24 cellular contexts compared by ENCODE assay signal in the genomic region with DNA sequence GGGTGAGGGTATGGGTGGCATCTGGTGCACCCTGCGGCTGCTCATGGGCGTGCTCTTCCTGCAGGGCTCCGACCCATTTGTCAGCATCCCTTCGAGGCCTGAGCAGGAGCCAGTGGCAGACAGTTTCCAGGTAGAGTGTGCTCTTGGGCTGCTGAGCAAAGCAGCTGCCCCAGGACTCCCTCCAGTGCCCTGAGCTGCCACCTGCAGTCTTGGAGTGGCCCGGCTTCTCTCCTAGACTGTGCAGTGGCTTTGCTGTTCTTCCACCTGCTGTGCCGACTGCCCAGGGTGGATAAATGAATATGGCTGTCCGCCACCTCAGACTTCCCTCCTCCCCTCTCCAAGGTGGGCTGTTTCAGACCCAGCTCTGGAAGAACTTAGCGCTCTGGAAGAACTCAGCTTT. TPM values are rescaled to one million over a fixed set of nuclear protein-coding genes. Genes with fewer than 3 reads are reported as not detected.
DNase-seq lines count a peak whose midpoint lies in the region; ATAC-seq and TF ChIP-seq lines count a peak whose summit lies in the region.
"Had no signal": no experiment of that assay in that cellular context is flagged by ENCODE, and none has a peak within 500 bp of the region (broad histone marks: within the 10 kb centered on the region; RNA-seq: fewer than 3 reads in every experiment).

No MANE protein-coding gene starts in this region.

- DNase-seq in NCI-H2227 treated with DMSO at 0.1 percent for 48 hours (lab: John Stamatoyannopoulos, UW) (peak; percentile 7), osteoblast (ENCODE audit: insufficient read length, low spot score, missing footprints) (peak; percentile 25), ovary (no peak), DMS 273 treated with DMSO at 0.1 percent for 48 hours (lab: John Stamatoyannopoulos, UW) (no peak)
- DNase-seq in activated CD4-positive, alpha-beta T cell treated with anti-CD3 and anti-CD28 coated beads, Interleukin-2, amount 10 ng/mL, durations not matched to agents 7 days and 5 days, result no peak
- DNase-seq: BE2C; CD8-positive, alpha-beta memory T cell; DMS79 treated with DMSO at 0.1 percent for 48 hours; GF-D8; KBM-7; MM.1S; NCI-H1048; NCI-H1694; NCI-H2081; NCI-H2171 treated with DMSO at 0.1 percent for 48 hours; NCI-H446; NCI-H524 treated with DMSO at 0.1 percent for 48 hours; NCI-H774; RPMI8226; SHP77 treated with DMSO at 0.1 percent for 48 hours; T-helper 1 cell had no signal

- no peaks in the 10 kb centered on the region for H3K27me3 Mint-ChIP-seq in activated CD4-positive, alpha-beta T cell treated with anti-CD3 and anti-CD28 coated beads, Interleukin-2, amount 10 ng/mL, durations not matched to agents 7 days and 5 days
- H3K27me3 Mint-ChIP-seq: CD8-positive, alpha-beta memory T cell had no signal

- no peaks in the 10 kb centered on the region for H3K9me3 Mint-ChIP-seq in activated CD4-positive, alpha-beta T cell treated with anti-CD3 and anti-CD28 coated beads, Interleukin-2, amount 10 ng/mL, durations not matched to agents 7 days and 5 days
- H3K9me3 Mint-ChIP-seq: CD14-positive monocyte; CD8-positive, alpha-beta memory T cell had no signal

- peak; percentile 22 for ATAC-seq in esophagus mucosa

- H3K36me3 ChIP-seq in HEK293 (ENCODE audit: control insufficient read depth in 2 of 2, insufficient read depth in 1 of 2, low read length in 2 of 2) (peaks cover 7 to 98% of the 10 kb centered on the region in 2 experiments), osteoblast (ENCODE audit: insufficient read depth, low read length) (peaks cover 87% of the 10 kb centered on the region), ovary (no peaks in the 10 kb centered on the region)

- no peak overlapping the region for H3K4me3 Mint-ChIP-seq in activated CD4-positive, alpha-beta T cell treated with anti-CD3 and anti-CD28 coated beads, Interleukin-2, amount 10 ng/mL, durations not matched to agents 7 days and 5 days
- H3K4me3 Mint-ChIP-seq: CD14-positive monocyte; CD8-positive, alpha-beta memory T cell had no signal

- H2AFZ ChIP-seq in osteoblast (ENCODE audit: low read length), result no peak overlapping the region

- H3K4me1 ChIP-seq in HEK293 (ENCODE audit: control insufficient read depth, insufficient read depth, low read length) (no peaks in the 10 kb centered on the region), osteoblast (ENCODE audit: insufficient read depth, low read length) (no peaks in the 10 kb centered on the region), ovary (ENCODE audit: insufficient read depth) (no peaks in the 10 kb centered on the region)
- H3K4me1 ChIP-seq: BE2C had no signal

- 86 to 88% (median 88%) methylated on average over 7 to 8 of the region's 8 CpGs for WGBS in ovary, 3 donors

- no peak overlapping the region for H3K27ac Mint-ChIP-seq in activated CD4-positive, alpha-beta T cell treated with anti-CD3 and anti-CD28 coated beads, Interleukin-2, amount 10 ng/mL, durations not matched to agents 7 days and 5 days
- H3K27ac Mint-ChIP-seq: CD8-positive, alpha-beta memory T cell had no signal

- CTCF ChIA-PET in HEK293 (lab: Yijun Ruan, JAX), result interaction anchor here (0.6 to 0.7 kb wide), 2 partner anchors 21 to 48 kb away, joined by 3 read pairs; no protein-coding TSS in a partner anchor
- CTCF ChIA-PET in activated CD4-positive, alpha-beta T cell treated with anti-CD3 and anti-CD28 coated beads, Interleukin-2, amount 10 ng/mL, durations not matched to agents 7 days and 5 days (lab: Charles Lee), result interaction anchor here (0.6 to 0.8 kb wide), 2 partner anchors 8 to 230 kb away, joined by 3 read pairs; no protein-coding TSS in a partner anchor

- H3K4me3 ChIP-seq in HEK293 (ENCODE audit: low read depth, low read length), result no peak overlapping the region
- no peak overlapping the region for H3K4me3 ChIP-seq in osteoblast (ENCODE audit: insufficient read depth, low read length)
- no peak overlapping the region for H3K4me3 ChIP-seq in ovary

- no peaks in the 10 kb centered on the region for H4K20me1 ChIP-seq in osteoblast (ENCODE audit: insufficient read depth, low read length)

- H3K4me2 ChIP-seq in osteoblast (ENCODE audit: insufficient read depth, low read length), result no peak overlapping the region

- TF ChIP-seq EP300 in ovary (IDR thresholded peaks at IDR 0.05), result no peak

- no peaks in the 10 kb centered on the region for H3K9me3 ChIP-seq in HEK293 (ENCODE audit: control insufficient read depth, insufficient read depth, low read depth, low read length)
- no peaks in the 10 kb centered on the region for H3K9me3 ChIP-seq in osteoblast (ENCODE audit: low read depth, low read length)
- H3K9me3 ChIP-seq in ovary, result no peaks in the 10 kb centered on the region
- H3K9me3 ChIP-seq: BE2C had no signal

- no peaks in the 10 kb centered on the region for H3K4me1 Mint-ChIP-seq in activated CD4-positive, alpha-beta T cell treated with anti-CD3 and anti-CD28 coated beads, Interleukin-2, amount 10 ng/mL, durations not matched to agents 7 days and 5 days
- H3K4me1 Mint-ChIP-seq: CD14-positive monocyte; CD8-positive, alpha-beta memory T cell had no signal

- H3K27me3 ChIP-seq in osteoblast (ENCODE audit: insufficient read depth, low read length), result no peaks in the 10 kb centered on the region
- no peaks in the 10 kb centered on the region for H3K27me3 ChIP-seq in ovary
- H3K27me3 ChIP-seq: BE2C had no signal

- intact Hi-C loops in ovary (cut with DNase I), result no loop called here

- H3K79me2 ChIP-seq in osteoblast (ENCODE audit: insufficient read depth, low read length), result no peaks in the 10 kb centered on the region

- H3K27ac ChIP-seq in HEK293 (ENCODE audit: extremely low read depth, low read depth, low read length), result no peak overlapping the region
- no peak overlapping the region for H3K27ac ChIP-seq in osteoblast (ENCODE audit: low read depth, low read length)
- no peak overlapping the region for H3K27ac ChIP-seq in ovary

- TF ChIP-seq CTCF in HEK293 (tag by site-specific recombination; IDR thresholded peaks at IDR 0.05), result no peak
- no peak for TF ChIP-seq CTCF in osteoblast (IDR thresholded peaks at IDR 0.05; ENCODE audit: extremely low read depth, low read depth, low read length)
- no peak for TF ChIP-seq CTCF in ovary (IDR thresholded peaks at IDR 0.05)

- no peak for TF ChIP-seq POLR2A in ovary (IDR thresholded peaks at IDR 0.05)

- POLR2A ChIA-PET in HEK293 (lab: Yijun Ruan, JAX), result no interaction called here
- POLR2A ChIA-PET in activated CD4-positive, alpha-beta T cell treated with anti-CD3 and anti-CD28 coated beads, Interleukin-2, amount 10 ng/mL, durations not matched to agents 7 days and 5 days (lab: Charles Lee), result no interaction called here

- H3K36me3 Mint-ChIP-seq in activated CD4-positive, alpha-beta T cell treated with anti-CD3 and anti-CD28 coated beads, Interleukin-2, amount 10 ng/mL, durations not matched to agents 7 days and 5 days (ENCODE audit: low read depth), result peaks cover 29% of the 10 kb centered on the region

TF ChIP-seq in HEK293, 187 proteins besides CTCF, POLR2A, EP300 and RAD21:
- TF ChIP-seq SP2 (tag by site-specific recombination; IDR thresholded peaks at IDR 0.05) (no peak), ZNF157 (tag by site-specific recombination; IDR thresholded peaks at IDR 0.05) (no peak), ZIC2 (tag by site-specific recombination; IDR thresholded peaks at IDR 0.05) (peak; percentile 96)
- TF ChIP-seq, protein P1, sequence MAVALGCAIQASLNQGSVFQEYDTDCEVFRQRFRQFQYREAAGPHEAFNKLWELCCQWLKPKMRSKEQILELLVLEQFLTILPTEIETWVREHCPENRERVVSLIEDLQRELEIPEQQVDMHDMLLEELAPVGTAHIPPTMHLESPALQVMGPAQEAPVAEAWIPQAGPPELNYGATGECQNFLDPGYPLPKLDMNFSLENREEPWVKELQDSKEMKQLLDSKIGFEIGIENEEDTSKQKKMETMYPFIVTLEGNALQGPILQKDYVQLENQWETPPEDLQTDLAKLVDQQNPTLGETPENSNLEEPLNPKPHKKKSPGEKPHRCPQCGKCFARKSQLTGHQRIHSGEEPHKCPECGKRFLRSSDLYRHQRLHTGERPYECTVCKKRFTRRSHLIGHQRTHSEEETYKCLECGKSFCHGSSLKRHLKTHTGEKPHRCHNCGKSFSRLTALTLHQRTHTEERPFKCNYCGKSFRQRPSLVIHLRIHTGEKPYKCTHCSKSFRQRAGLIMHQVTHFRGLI (tag by site-specific recombination; IDR thresholded peaks at IDR 0.05), result no peak

RNA-seq across cellular contexts. Expression of a gene that starts 10.8 kb away (rescaled TPM):
- total RNA-seq in esophagus mucosa (79.3 TPM), osteoblast (22.8 and 26.2 TPM in 2 replicates), ovary (10 to 100 TPM; 14.4 to 51.8 (median 44.1) TPM)
- 10 to 100 TPM; 22.3 to 44.9 TPM for polyA plus RNA-seq in ovary
- 10 to 100 TPM; 56.5 to 65.2 TPM for total RNA-seq in activated CD4-positive, alpha-beta T cell treated with anti-CD3 and anti-CD28 coated beads, Interleukin-2, amount 10 ng/mL, durations not matched to agents 7 days and 5 days

RNA-seq across cellular contexts. Expression of a gene that starts 38.7 kb away (rescaled TPM):
- total RNA-seq in esophagus mucosa, result 16.3 TPM
- total RNA-seq in osteoblast, result 64.1 and 71.0 TPM in 2 replicates
- total RNA-seq in ovary, result 100 to 1,000 TPM in 1 of 7 donors, 10 to 100 TPM in 6; 50.3 to 117 (median 75.5) TPM
- 10 to 100 TPM in 1 of 2 donors, 1 to 10 TPM in 1; 7.0 to 60.8 TPM for polyA plus RNA-seq in ovary
- 100 to 1,000 TPM; 101 to 108 TPM for total RNA-seq in activated CD4-positive, alpha-beta T cell treated with anti-CD3 and anti-CD28 coated beads, Interleukin-2, amount 10 ng/mL, durations not matched to agents 7 days and 5 days

RNA-seq across cellular contexts. Expression of a gene that starts 55.1 kb away (rescaled TPM):
- total RNA-seq in esophagus mucosa (9.6 TPM), osteoblast (9.7 and 11.2 TPM in 2 replicates), ovary (10 to 100 TPM in 5 of 7 donors, 1 to 10 TPM in 2; 7.4 to 21.0 (median 20.2) TPM)
- polyA plus RNA-seq in ovary, result 10 to 100 TPM in 1 of 2 donors, 1 to 10 TPM in 1; 6.9 to 11.2 TPM
- total RNA-seq in activated CD4-positive, alpha-beta T cell treated with anti-CD3 and anti-CD28 coated beads, Interleukin-2, amount 10 ng/mL, durations not matched to agents 7 days and 5 days, result 10 to 100 TPM; 25.6 to 27.4 TPM

RNA-seq across cellular contexts. Expression of a gene that starts 55.4 kb away (rescaled TPM):
- 8.3 TPM for total RNA-seq in esophagus mucosa
- total RNA-seq in osteoblast, result 37.1 and 38.0 TPM in 2 replicates
- 10 to 100 TPM; 20.7 to 43.1 (median 30.5) TPM for total RNA-seq in ovary
- polyA plus RNA-seq in ovary, result 10 to 100 TPM in 1 of 2 donors, 1 to 10 TPM in 1; 8.8 to 20.3 TPM
- 1 to 10 TPM; 9.3 TPM for total RNA-seq in activated CD4-positive, alpha-beta T cell treated with anti-CD3 and anti-CD28 coated beads, Interleukin-2, amount 10 ng/mL, durations not matched to agents 7 days and 5 days

Comparison
In these comparisons a context has a peak if more than half of its experiments do, and no peak if none do; other contexts are left out.
1. DNase-seq: peak in NCI-H2227 treated with DMSO at 0.1 percent for 48 hours (single experiment) and osteoblast (single experiment); none in ovary (0 of 5), activated CD4-positive, alpha-beta T cell treated with anti-CD3 and anti-CD28 coated beads, Interleukin-2, amount 10 ng/mL, durations not matched to agents 7 days and 5 days (single experiment) and DMS 273 treated with DMSO at 0.1 percent for 48 hours (single experiment).